ENCODE assay signal across 7 cellular contexts in genomic region chr22:41216984-41217383, GRCh38. TPM values are rescaled to one million over a fixed set of nuclear protein-coding genes. Genes with fewer than 3 reads are reported as not detected.
A peak's percentile ranks its signal among the peaks of the same experiment; 100 is the strongest.
DNase-seq lines count a peak whose midpoint lies in the region; ATAC-seq and TF ChIP-seq lines count a peak whose summit lies in the region.

No MANE protein-coding gene starts in this region.

- no peaks in the 10 kb centered on the region for H3K9me3 Mint-ChIP-seq in activated CD8-positive, alpha-beta T cell treated with anti-CD3 and anti-CD28 coated beads, Interleukin-2, amount 10 ng/mL, durations not matched to agents 7 days and 5 days (ENCODE audit: insufficient read depth)
- H3K9me3 Mint-ChIP-seq in stimulated activated memory B cell treated with anti-CD40 and anti-IgM and Interleukin-4, amounts not matched to agents 10 μg/mL and 1 μg/mL and 100 μg/mL, for 72 hours: no peaks in the 10 kb centered on the region
- H3K9me3 Mint-ChIP-seq in HFFc6: no peaks in the 10 kb centered on the region

- TF ChIP-seq CTCF in heart right ventricle (IDR thresholded peaks at IDR 0.05): no peak
- no peak for TF ChIP-seq CTCF in HFFc6 (IDR thresholded peaks at IDR 0.05)

- 59 to 72% methylated on average over 13 of the region's 13 CpGs for WGBS in heart right ventricle, 2 donors

- peak overlapping the region; percentile 70 to 89 (median 80) for H3K27ac ChIP-seq in heart right ventricle

- CTCF ChIA-PET in activated CD8-positive, alpha-beta T cell treated with anti-CD3 and anti-CD28 coated beads, Interleukin-2, amount 10 ng/mL, durations not matched to agents 7 days and 5 days (lab: Charles Lee): interaction anchor here (0.9 to 6.0 kb wide), 3 partner anchors 20 to 294 kb away, joined by 3 to 38 read pairs (median 9); no protein-coding TSS in a partner anchor

- H3K27me3 ChIP-seq in heart right ventricle: no peaks in the 10 kb centered on the region

- H3K36me3 ChIP-seq in heart right ventricle: peaks cover 0 to 69% (median 41%) of the 10 kb centered on the region in 9 donors

- H3K27ac Mint-ChIP-seq in activated CD8-positive, alpha-beta T cell treated with anti-CD3 and anti-CD28 coated beads, Interleukin-2, amount 10 ng/mL, durations not matched to agents 7 days and 5 days: peak overlapping the region; percentile 82
- peak overlapping the region; percentile 11 for H3K27ac Mint-ChIP-seq in stimulated activated memory B cell treated with anti-CD40 and anti-IgM and Interleukin-4, amounts not matched to agents 10 μg/mL and 1 μg/mL and 100 μg/mL, for 72 hours
- H3K27ac Mint-ChIP-seq in HFFc6: no peak overlapping the region

- no peak overlapping the region for H3K4me3 Mint-ChIP-seq in activated CD8-positive, alpha-beta T cell treated with anti-CD3 and anti-CD28 coated beads, Interleukin-2, amount 10 ng/mL, durations not matched to agents 7 days and 5 days
- no peak overlapping the region for H3K4me3 Mint-ChIP-seq in stimulated activated memory B cell treated with anti-CD40 and anti-IgM and Interleukin-4, amounts not matched to agents 10 μg/mL and 1 μg/mL and 100 μg/mL, for 72 hours
- H3K4me3 Mint-ChIP-seq in HFFc6: no peak overlapping the region

- ATAC-seq in activated CD8-positive, alpha-beta T cell treated with anti-CD3 and anti-CD28 coated beads, Interleukin-2, amount 10 ng/mL, durations not matched to agents 7 days and 5 days: peak; percentile 6
- peak; percentile 3 to 56 (median 27) for ATAC-seq in heart right ventricle
- ATAC-seq in stimulated activated memory B cell treated with anti-CD40 and anti-IgM and Interleukin-4, amounts not matched to agents 10 μg/mL and 1 μg/mL and 100 μg/mL, for 72 hours: no peak

- intact Hi-C loops in heart right ventricle (cut with DNase I): no loop called here

- DNase-seq in NCI-H1092 treated with DMSO at 0.1 percent for 48 hours (lab: John Stamatoyannopoulos, UW) (peak; percentile 80), heart right ventricle (no peak), NCI-H146 treated with DMSO at 0.1 percent for 48 hours (lab: John Stamatoyannopoulos, UW; ENCODE audit: unreplicated experiment) (no peak), NCI-H345 treated with DMSO at 0.1 percent for 48 hours (lab: John Stamatoyannopoulos, UW; ENCODE audit: unreplicated experiment) (no peak), HFFc6 (no peak)
- DNase-seq in activated CD8-positive, alpha-beta T cell treated with anti-CD3 and anti-CD28 coated beads, Interleukin-2, amount 10 ng/mL, durations not matched to agents 7 days and 5 days: no peak

- no peaks in the 10 kb centered on the region for H3K27me3 Mint-ChIP-seq in activated CD8-positive, alpha-beta T cell treated with anti-CD3 and anti-CD28 coated beads, Interleukin-2, amount 10 ng/mL, durations not matched to agents 7 days and 5 days (ENCODE audit: low read depth)
- H3K27me3 Mint-ChIP-seq in stimulated activated memory B cell treated with anti-CD40 and anti-IgM and Interleukin-4, amounts not matched to agents 10 μg/mL and 1 μg/mL and 100 μg/mL, for 72 hours: no peaks in the 10 kb centered on the region
- peaks cover 1% of the 10 kb centered on the region; the same call in 1 of the 2 replicates for H3K27me3 Mint-ChIP-seq in HFFc6 (ENCODE audit: insufficient read depth)

- H3K9me3 ChIP-seq in heart right ventricle: no peaks in the 10 kb centered on the region

- POLR2A ChIA-PET in activated CD8-positive, alpha-beta T cell treated with anti-CD3 and anti-CD28 coated beads, Interleukin-2, amount 10 ng/mL, durations not matched to agents 7 days and 5 days (lab: Charles Lee): interaction anchor here (0.9 to 1.1 kb wide), 2 partner anchors 10 to 260 kb away, joined by 3 read pairs; no protein-coding TSS in a partner anchor

- H3K36me3 Mint-ChIP-seq in activated CD8-positive, alpha-beta T cell treated with anti-CD3 and anti-CD28 coated beads, Interleukin-2, amount 10 ng/mL, durations not matched to agents 7 days and 5 days (ENCODE audit: low read depth): peaks cover 48% of the 10 kb centered on the region
- peaks cover 58% of the 10 kb centered on the region for H3K36me3 Mint-ChIP-seq in stimulated activated memory B cell treated with anti-CD40 and anti-IgM and Interleukin-4, amounts not matched to agents 10 μg/mL and 1 μg/mL and 100 μg/mL, for 72 hours
- peaks cover 38% of the 10 kb centered on the region for H3K36me3 Mint-ChIP-seq in HFFc6 (ENCODE audit: low read depth)

- peaks cover 31% of the 10 kb centered on the region for H3K4me1 Mint-ChIP-seq in activated CD8-positive, alpha-beta T cell treated with anti-CD3 and anti-CD28 coated beads, Interleukin-2, amount 10 ng/mL, durations not matched to agents 7 days and 5 days (ENCODE audit: low read depth)
- H3K4me1 Mint-ChIP-seq in stimulated activated memory B cell treated with anti-CD40 and anti-IgM and Interleukin-4, amounts not matched to agents 10 μg/mL and 1 μg/mL and 100 μg/mL, for 72 hours: peaks cover 16% of the 10 kb centered on the region
- peaks cover 7% of the 10 kb centered on the region; the same call in 1 of the 2 replicates for H3K4me1 Mint-ChIP-seq in HFFc6 (ENCODE audit: low read depth)

- H3K4me1 ChIP-seq in heart right ventricle: peaks cover 12 to 40% (median 27%) of the 10 kb centered on the region in 9 donors

- peak overlapping the region in 9 of 10 donors; percentile 3 to 45 (median 30) for H3K4me3 ChIP-seq in heart right ventricle

RNA-seq across cellular contexts. Expression of gene L3MBTL2, which starts 11.9 kb away (rescaled TPM):
- 10 to 100 TPM; 40.1 to 42.2 TPM for total RNA-seq in activated CD8-positive, alpha-beta T cell treated with anti-CD3 and anti-CD28 coated beads, Interleukin-2, amount 10 ng/mL, durations not matched to agents 7 days and 5 days
- total RNA-seq in heart right ventricle: 10 to 100 TPM; 12.0 to 18.5 (median 15.1) TPM
- polyA plus RNA-seq in heart right ventricle: 10 to 100 TPM; 10.0 to 17.4 TPM
- total RNA-seq in HFFc6 (2021; fragmentation: NEBNext Ultra II Directional; extraction: Animal tissue kit (Norgen Biotek cat#: 25700)): 10 to 100 TPM; 21.1 to 27.4 (median 25.2) TPM

RNA-seq across cellular contexts. Expression of gene CHADL, which starts 23.7 kb away (rescaled TPM):
- 1 to 10 TPM in 1 of 2 experiments, under 1 TPM in 1; 0.37 to 1.0 TPM for total RNA-seq in activated CD8-positive, alpha-beta T cell treated with anti-CD3 and anti-CD28 coated beads, Interleukin-2, amount 10 ng/mL, durations not matched to agents 7 days and 5 days
- 10 to 100 TPM in 5 of 10 donors, 1 to 10 TPM in 5; 7.2 to 33.2 (median 10.6) TPM for total RNA-seq in heart right ventricle
- 10 to 100 TPM in 1 of 2 donors, 1 to 10 TPM in 1; 4.5 to 46.6 TPM for polyA plus RNA-seq in heart right ventricle
- under 1 TPM; 0.13 to 0.51 (median 0.45) TPM for total RNA-seq in HFFc6 (2021; fragmentation: NEBNext Ultra II Directional; extraction: Animal tissue kit (Norgen Biotek cat#: 25700))

Comparison
In these comparisons a context has a peak if more than half of its experiments do, and no peak if none do; other contexts are left out.
1. RNA of gene CHADL, which starts 23.7 kb away (total RNA-seq): 7.2 to 33.2 TPM in heart right ventricle; 0.37 to 1.0 TPM in activated CD8-positive, alpha-beta T cell treated with anti-CD3 and anti-CD28 coated beads, Interleukin-2, amount 10 ng/mL, durations not matched to agents 7 days and 5 days and 0.13 to 0.51 TPM in HFFc6; every median in the first group is over 4 times any median in the second.